ENCODE assay signal across 15 cellular contexts in the genomic region with DNA sequence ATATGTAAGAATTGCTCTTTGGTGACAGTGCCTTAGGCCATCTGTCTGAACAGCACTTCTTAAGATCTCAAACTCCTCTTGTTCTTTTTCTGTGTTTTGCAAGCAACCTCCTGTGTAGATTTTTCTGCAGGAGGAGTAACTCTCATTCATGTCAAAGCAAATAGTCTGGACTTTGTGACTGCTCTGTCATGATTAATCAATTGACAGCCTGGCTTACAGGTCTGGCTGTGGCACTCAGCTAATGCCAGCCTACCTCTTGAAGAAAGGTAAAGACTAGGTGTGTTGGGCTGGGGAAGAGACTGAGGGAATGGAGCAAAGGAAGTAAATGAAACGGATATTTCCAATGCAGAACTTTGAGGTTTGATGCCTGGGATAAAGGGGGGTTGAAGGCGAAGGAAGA.
DNase-seq lines count a peak whose midpoint lies in the region; FAIRE-seq lines count a peak whose summit lies in the region.
"Had no signal": no experiment of that assay in that cellular context is flagged by ENCODE, and none has a peak within 500 bp of the region (broad histone marks: within the 10 kb centered on the region; RNA-seq: fewer than 3 reads in every experiment).

No MANE protein-coding gene starts in this region.

- no peak overlapping the region for H3K9ac ChIP-seq in mesendoderm (ENCODE audit: low read length)
- H3K9ac ChIP-seq: GM23248 had no signal

- H3K9me3 ChIP-seq in small intestine (ENCODE audit: control insufficient read depth, low read depth) = no peaks in the 10 kb centered on the region
- H3K9me3 ChIP-seq: A549 had no signal

- H3K27me3 ChIP-seq in small intestine (ENCODE audit: control insufficient read depth in 2 of 2, insufficient read depth in 2 of 2, low read length in 2 of 2) (no peaks in the 10 kb centered on the region), mesendoderm (ENCODE audit: insufficient read depth, low read length, poor library complexity) (no peaks in the 10 kb centered on the region)

- no peak overlapping the region for H3K4me2 ChIP-seq in mesendoderm (ENCODE audit: low read length)
- H3K4me2 ChIP-seq: A549 had no signal

- no peak overlapping the region for H3K4me3 ChIP-seq in small intestine (ENCODE audit: low read depth in 1 of 2, low read length in 2 of 2)
- no peak overlapping the region for H3K4me3 ChIP-seq in mesendoderm (ENCODE audit: low read length)
- H3K4me3 ChIP-seq: A549, GM23248 had no signal

- no peak overlapping the region for H2AK5ac ChIP-seq in mesendoderm (ENCODE audit: low read length)

- H3K4me1 ChIP-seq in small intestine (ENCODE audit: control insufficient read depth in 2 of 2, insufficient read depth in 1 of 2, low read depth in 1 of 2, low read length in 1 of 2) = peaks cover 0 to 5% of the 10 kb centered on the region in 2 donors
- no peaks in the 10 kb centered on the region for H3K4me1 ChIP-seq in mesendoderm (ENCODE audit: control insufficient read depth, low read depth, low read length)
- H3K4me1 ChIP-seq: A549 had no signal

- H3K18ac ChIP-seq in mesendoderm (ENCODE audit: low read length) = no peak overlapping the region

- H3K56ac ChIP-seq in mesendoderm (ENCODE audit: low read length) = no peak overlapping the region

- no peak overlapping the region for H3K23ac ChIP-seq in mesendoderm (ENCODE audit: low read length)

- H3K79me1 ChIP-seq in mesendoderm (ENCODE audit: low read length) = peaks cover 2% of the 10 kb centered on the region

- H4K5ac ChIP-seq in mesendoderm (ENCODE audit: low read length) = no peak overlapping the region

- H3K36me3 ChIP-seq in small intestine (ENCODE audit: control insufficient read depth in 2 of 2, insufficient read depth in 2 of 2, low read length in 2 of 2) (peaks cover 0 to 2% of the 10 kb centered on the region in 2 donors), mesendoderm (ENCODE audit: control insufficient read depth, insufficient read depth, low read length) (no peaks in the 10 kb centered on the region)

- 69 to 89% (median 83%) methylated on average over 2 of the region's 2 CpGs for WGBS in small intestine, 3 donors
- WGBS in mesendoderm (ENCODE audit: extremely low coverage, insufficient coverage, low lambda C conversion rate) = no CpG with 5 or more reads among the region's 2 CpGs

- no peak overlapping the region for H2BK120ac ChIP-seq in mesendoderm (ENCODE audit: low read depth, low read length)

- H2BK15ac ChIP-seq in mesendoderm (replicated peaks; ENCODE audit: low read depth) = no peak overlapping the region

- no peak for FAIRE-seq in small intestine (lab: Jason Lieb, UNC)
- FAIRE-seq: A549, D721Med, H54 had no signal

- H3K4ac ChIP-seq in mesendoderm (ENCODE audit: low read depth, low read length) = no peak overlapping the region

- H4K8ac ChIP-seq in mesendoderm (ENCODE audit: low read depth, low read length) = no peak overlapping the region

- H3K79me2 ChIP-seq in mesendoderm (ENCODE audit: control insufficient read depth, insufficient read depth, low read length) = no peaks in the 10 kb centered on the region

- H3K27ac ChIP-seq in epithelial cell of prostate = peak overlapping the region; percentile 69
- H3K27ac ChIP-seq in small intestine (ENCODE audit: low read depth in 1 of 2, low read length in 1 of 2) = no peak overlapping the region
- no peak overlapping the region for H3K27ac ChIP-seq in mesendoderm (ENCODE audit: low read depth, low read length)
- H3K27ac ChIP-seq: A549, GM23248, HL-60 had no signal

- H2BK5ac ChIP-seq in mesendoderm (ENCODE audit: low read length) = no peak overlapping the region

- no peak for DNase-seq in epithelial cell of prostate (ENCODE audit: low read depth, low spot score)
- DNase-seq in mucosa of gallbladder (ENCODE audit: low spot score) = peak; percentile 14
- DNase-seq in small intestine = peak; percentile 65
- DNase-seq in hepatic stellate cell (ENCODE audit: low spot score) = no peak
- no peak for DNase-seq in mesendoderm
- DNase-seq in NCI-H128 (lab: John Stamatoyannopoulos, UW; ENCODE audit: unreplicated experiment) = no peak
- DNase-seq: CD8-positive, alpha-beta T cell; COR-L47; GF-D8; GM23248; IMR-90 had no signal

Comparison
In these comparisons a context has a peak if more than half of its experiments do, and no peak if none do; other contexts are left out.
1. DNase-seq: peak in mucosa of gallbladder (single experiment) and small intestine (single experiment); none in epithelial cell of prostate (single experiment), hepatic stellate cell (single experiment), mesendoderm (single experiment) and NCI-H128 (single experiment).